9 cellular contexts compared by ENCODE assay signal in genomic region chr2:79040967-79041582, GRCh38. TPM values are rescaled to one million over a fixed set of nuclear protein-coding genes. Genes with fewer than 3 reads are reported as not detected.
DNase-seq lines count a peak whose midpoint lies in the region; FAIRE-seq and TF ChIP-seq lines count a peak whose summit lies in the region.
"Had no signal": no experiment of that assay in that cellular context is flagged by ENCODE, and none has a peak within 500 bp of the region (broad histone marks: within the 10 kb centered on the region; RNA-seq: fewer than 3 reads in every experiment).

No MANE protein-coding gene starts in this region.

- in situ Hi-C loops in ACHN (cut with HindIII; ENCODE audit: low pct_ligation_motif_present, low pct_unique_long_range_greater_than_20kb, low sequenced_read_pairs), result no loop called here

- H3K27ac ChIP-seq in HEK293 (ENCODE audit: extremely low read depth, low read depth, low read length) (no peak overlapping the region), RWPE1 (no peak overlapping the region), kidney (ENCODE audit: low read depth in 2 of 2, low read length in 2 of 2) (no peak overlapping the region)
- H3K27ac ChIP-seq: epithelial cell of prostate had no signal

- TF ChIP-seq CTCF in HEK293 (tag by site-specific recombination; IDR thresholded peaks at IDR 0.05) (0 out of 2 replicates have a peak, but pooled peaks have one; percentile 9), RWPE1 (conservative IDR thresholded peaks at IDR 0.05; ENCODE audit: low read depth) (0 out of 2 replicates have a peak, but pooled peaks have one; percentile 22), kidney (IDR thresholded peaks at IDR 0.05; ENCODE audit: borderline replicate concordance, extremely low read depth, insufficient read depth) (peak; percentile 28)

- POLR2A ChIA-PET in HEK293 (lab: Yijun Ruan, JAX), result no interaction called here
- POLR2A ChIA-PET in RWPE1 (lab: Yijun Ruan, JAX; ENCODE audit: low non-redundant PET), result no interaction called here

- FAIRE-seq in kidney (lab: Jason Lieb, UNC), result no peak

- H3K36me3 ChIP-seq in HEK293 (ENCODE audit: control insufficient read depth in 2 of 2, insufficient read depth in 1 of 2, low read length in 2 of 2), result no peaks in the 10 kb centered on the region
- no peaks in the 10 kb centered on the region for H3K36me3 ChIP-seq in kidney (ENCODE audit: control insufficient read depth in 1 of 2, insufficient read depth in 2 of 2, low read length in 2 of 2)

- no peak overlapping the region for H3K4me3 ChIP-seq in HEK293 (ENCODE audit: low read depth, low read length)
- no peak overlapping the region for H3K4me3 ChIP-seq in kidney (ENCODE audit: low read length in 2 of 2)

- no peaks in the 10 kb centered on the region for H3K4me1 ChIP-seq in HEK293 (ENCODE audit: control insufficient read depth, insufficient read depth, low read length)
- H3K4me1 ChIP-seq in kidney (ENCODE audit: control insufficient read depth in 1 of 2, insufficient read depth in 1 of 2, low read depth in 1 of 2, low read length in 2 of 2), result no peaks in the 10 kb centered on the region

- intact Hi-C loops in kidney (cut with DNase I), result no loop called here

- no peak overlapping the region for H3K9ac ChIP-seq in kidney (ENCODE audit: low read length in 2 of 2)

- H3K9me3 ChIP-seq in HEK293 (ENCODE audit: control insufficient read depth, insufficient read depth, low read depth, low read length), result no peaks in the 10 kb centered on the region
- no peaks in the 10 kb centered on the region for H3K9me3 ChIP-seq in kidney (ENCODE audit: control insufficient read depth in 1 of 2, low read length in 2 of 2)

- DNase-seq in ACHN (peak; percentile 30), RWPE1 (ENCODE audit: low spot score) (peak; percentile 19), kidney (no peak), T-helper 1 cell (no peak)
- no peak for DNase-seq in activated CD4-positive, alpha-beta T cell treated with anti-CD3 and anti-CD28 coated beads, Interleukin-2, amount 50 U/mL, for 4 hours
- no peak for DNase-seq in activated naive CD4-positive, alpha-beta T cell (lab: John Stamatoyannopoulos, UW)
- DNase-seq in activated CD4-positive, alpha-beta T cell treated with anti-CD3 and anti-CD28 coated beads for 1 hour, result no peak

- CTCF ChIA-PET in HEK293 (lab: Yijun Ruan, JAX), result interaction anchor here (0.6 to 2.3 kb wide), 6 partner anchors 12 to 184 kb away, joined by 3 to 6 read pairs (median 4); no protein-coding TSS in a partner anchor
- CTCF ChIA-PET in RWPE1 (lab: Yijun Ruan, JAX), result interaction anchor here (0.6 to 0.7 kb wide), 2 partner anchors 180 to 577 kb away, joined by 4 to 5 read pairs; no protein-coding TSS in a partner anchor

TF ChIP-seq in HEK293, 187 proteins besides CTCF, POLR2A, EP300 and RAD21:
- TF ChIP-seq ZSCAN30 (tag by site-specific recombination; IDR thresholded peaks at IDR 0.05) (no peak), ZSCAN4 (tag by site-specific recombination; IDR thresholded peaks at IDR 0.05) (no peak), ZNF639 (tag by site-specific recombination; IDR thresholded peaks at IDR 0.05) (no peak), ZNF548 (tag by site-specific recombination; IDR thresholded peaks at IDR 0.05) (no peak), ZNF580 (tag by site-specific recombination; IDR thresholded peaks at IDR 0.05) (no peak), KLF7 (tag by site-specific recombination; IDR thresholded peaks at IDR 0.05; ENCODE audit: borderline replicate concordance) (no peak), ZBTB11 (tag by site-specific recombination; conservative IDR thresholded peaks at IDR 0.05; ENCODE audit: low read depth) (no peak), SP2 (tag by site-specific recombination; IDR thresholded peaks at IDR 0.05) (no peak), ZNF48 (tag by site-specific recombination; IDR thresholded peaks at IDR 0.05) (no peak)

RNA-seq across cellular contexts. Expression of gene REG3G, which starts 15.6 kb away (rescaled TPM):
- 8.8 TPM for total RNA-seq in kidney
- polyA plus RNA-seq in kidney (ENCODE audit: insufficient read depth, low read depth, low replicate concordance), result 19.4 TPM

RNA-seq across cellular contexts. Expression of gene REG1B, which starts 46.7 kb away (rescaled TPM):
- total RNA-seq in kidney, result 11.0 TPM
- 1.5 TPM for polyA plus RNA-seq in kidney (ENCODE audit: insufficient read depth, low read depth, low replicate concordance)

Comparison
In these comparisons a context has a peak if more than half of its experiments do, and no peak if none do; other contexts are left out.
1. DNase-seq: peak in ACHN (single experiment) and RWPE1 (single experiment); none in kidney (single experiment), activated CD4-positive, alpha-beta T cell treated with anti-CD3 and anti-CD28 coated beads, Interleukin-2, amount 50 U/mL, for 4 hours (0 of 2), activated naive CD4-positive, alpha-beta T cell (0 of 4), activated CD4-positive, alpha-beta T cell treated with anti-CD3 and anti-CD28 coated beads for 1 hour (single experiment) and T-helper 1 cell (0 of 5).
2. Peak in every context shown above with its lines, with median percentiles within 50 percentile points of each other: CTCF ChIP-seq.